ENCODE assay signal across 20 cellular contexts in genomic region chr13:66200555-66200954, GRCh38.
DNase-seq lines count a peak whose midpoint lies in the region; FAIRE-seq and TF ChIP-seq lines count a peak whose summit lies in the region.
"Had no signal": no experiment of that assay in that cellular context is flagged by ENCODE, and none has a peak within 500 bp of the region (broad histone marks: within the 10 kb centered on the region; RNA-seq: fewer than 3 reads in every experiment).

No MANE protein-coding gene starts in this region.

- intact Hi-C loops in kidney (cut with DNase I) = no loop called here

- H3K4me3 ChIP-seq in kidney (ENCODE audit: low read length in 2 of 2) = no peak overlapping the region
- H3K4me3 ChIP-seq: esophagus muscularis mucosa, heart right ventricle, lung, thoracic aorta had no signal

- peak; percentile 11; the same call in 1 of the 2 replicates for TF ChIP-seq CTCF in VCaP (conservative IDR thresholded peaks at IDR 0.05)
- TF ChIP-seq CTCF in kidney (IDR thresholded peaks at IDR 0.05; ENCODE audit: borderline replicate concordance, extremely low read depth, insufficient read depth) = no peak

- H3K27ac ChIP-seq in VCaP = no peak overlapping the region
- no peak overlapping the region for H3K27ac ChIP-seq in kidney (ENCODE audit: low read depth in 2 of 2, low read length in 2 of 2)
- H3K27ac ChIP-seq: esophagus muscularis mucosa, heart right ventricle, thoracic aorta had no signal

- H3K9ac ChIP-seq in kidney (ENCODE audit: low read length in 2 of 2) = no peak overlapping the region

- H3K9me3 ChIP-seq in kidney (ENCODE audit: control insufficient read depth in 1 of 2, low read length in 2 of 2) = no peaks in the 10 kb centered on the region
- H3K9me3 ChIP-seq: esophagus muscularis mucosa, thoracic aorta had no signal

- H3K4me1 ChIP-seq in kidney (ENCODE audit: control insufficient read depth in 1 of 2, insufficient read depth in 1 of 2, low read depth in 1 of 2, low read length in 2 of 2) = no peaks in the 10 kb centered on the region
- H3K4me1 ChIP-seq: esophagus muscularis mucosa, heart right ventricle had no signal

- no peak for FAIRE-seq in kidney (lab: Jason Lieb, UNC)
- FAIRE-seq: D721Med, G401.6, islet of Langerhans had no signal

- no peak for TF ChIP-seq EP300 in Ishikawa (IDR thresholded peaks at IDR 0.05; ENCODE audit: borderline replicate concordance)

- TF ChIP-seq RAD21 in Ishikawa (IDR thresholded peaks at IDR 0.05; ENCODE audit: low read depth) = peak; percentile 20; the same call in 1 of the 2 replicates

- DNase-seq in COLO829 (ENCODE audit: low spot score) = peak; percentile 19
- peak; percentile 34 for DNase-seq in iris pigment epithelial cell (ENCODE audit: low read depth)
- DNase-seq in NCI-H146 (lab: John Stamatoyannopoulos, UW) = no peak
- no peak for DNase-seq in kidney
- no peak for DNase-seq in T-helper 2 cell
- DNase-seq: activated CD4-positive, alpha-beta T cell treated with anti-CD3 and anti-CD28 coated beads, Interleukin-2, amount 50 U/mL, for 48 hours; activated T-cell treated with anti-CD3 and anti-CD28 coated beads for 4 hours; heart right ventricle; NCI-H446; right cardiac atrium; Right ventricle myocardium superior; T-helper 17 cell had no signal

- H3K36me3 ChIP-seq in kidney (ENCODE audit: control insufficient read depth in 1 of 2, insufficient read depth in 2 of 2, low read length in 2 of 2) = no peaks in the 10 kb centered on the region
- H3K36me3 ChIP-seq: esophagus muscularis mucosa, heart right ventricle, thoracic aorta had no signal

TF ChIP-seq in Ishikawa, 13 proteins besides CTCF, POLR2A, EP300 and RAD21:
- TF ChIP-seq EGR1 (IDR thresholded peaks at IDR 0.05) (no peak), TAF1 (IDR thresholded peaks at IDR 0.05; ENCODE audit: low read depth) (no peak), CREB1 (IDR thresholded peaks at IDR 0.05; ENCODE audit: low read depth) (no peak), CEBPB (IDR thresholded peaks at IDR 0.05) (no peak), MAX (IDR thresholded peaks at IDR 0.05) (no peak), REST (IDR thresholded peaks at IDR 0.05; ENCODE audit: low read depth) (no peak), ZBTB7A (IDR thresholded peaks at IDR 0.05; ENCODE audit: low read depth) (no peak), TEAD4 (IDR thresholded peaks at IDR 0.05) (no peak), YY1 (IDR thresholded peaks at IDR 0.05; ENCODE audit: low read depth) (no peak), TCF12 (IDR thresholded peaks at IDR 0.05; ENCODE audit: low read depth) (no peak), USF1 (IDR thresholded peaks at IDR 0.05) (no peak), FOXM1 (IDR thresholded peaks at IDR 0.05; ENCODE audit: borderline replicate concordance, low read depth) (no peak)

Comparison
In these comparisons a context has a peak if more than half of its experiments do, and no peak if none do; other contexts are left out.
1. DNase-seq: peak in COLO829 (single experiment) and iris pigment epithelial cell (single experiment); none in NCI-H146 (single experiment), kidney (single experiment) and T-helper 2 cell (0 of 5).